In genomic region chr2:10120938-10121574, GRCh38 we compare ENCODE assay signal across 8 cellular contexts. TPM values are rescaled to one million over a fixed set of nuclear protein-coding genes. Genes with fewer than 3 reads are reported as not detected.
A peak's percentile ranks its signal among the peaks of the same experiment; 100 is the strongest.
DNase-seq lines count a peak whose midpoint lies in the region; ATAC-seq and TF ChIP-seq lines count a peak whose summit lies in the region.

No MANE protein-coding gene starts in this region.

- no peak for TF ChIP-seq POLR2A in stomach (IDR thresholded peaks at IDR 0.05)

- TF ChIP-seq EP300 in stomach (IDR thresholded peaks at IDR 0.05): no peak

- H3K27me3 ChIP-seq in HUES6 (ENCODE audit: control insufficient read depth, insufficient read depth, low read length): no peaks in the 10 kb centered on the region
- H3K27me3 ChIP-seq in iPS-15b (ENCODE audit: control insufficient read depth, insufficient read depth, low read length): no peaks in the 10 kb centered on the region
- peaks cover 4 to 18% (median 10%) of the 10 kb centered on the region in 3 donors for H3K27me3 ChIP-seq in stomach

- H3K27me3 Mint-ChIP-seq in Calu3 (ENCODE audit: unreplicated experiment): no peaks in the 10 kb centered on the region
- H3K27me3 Mint-ChIP-seq in activated B cell treated with CpG ODN at 0.5 μM for 24 hours: peaks cover 8% of the 10 kb centered on the region

- peak overlapping the region; percentile 91 for H3K27ac ChIP-seq in HUES6 (ENCODE audit: low read depth, low read length)
- peak overlapping the region; percentile 79 to 92 (median 85) for H3K27ac ChIP-seq in stomach

- POLR2A ChIA-PET in activated B cell treated with CpG ODN at 0.5 μM for 24 hours (lab: Charles Lee): interaction anchor here (0.7 to 1.4 kb wide), 5 partner anchors 42 to 326 kb away, joined by 3 to 6 read pairs (median 3); no protein-coding TSS in a partner anchor

- ATAC-seq in activated B cell treated with CpG ODN at 0.5 μM for 24 hours (ENCODE audit: low read depth) (no peak), HG02642 (IDR thresholded peaks at IDR 0.05; ENCODE audit: poor library complexity, unreplicated experiment) (no peak)

- peaks cover 25% of the 10 kb centered on the region for H3K36me3 ChIP-seq in HUES6 (ENCODE audit: control insufficient read depth, insufficient read depth, low read length)
- peaks cover 11% of the 10 kb centered on the region for H3K36me3 ChIP-seq in iPS-15b (ENCODE audit: control insufficient read depth, insufficient read depth, low read length)
- H3K36me3 ChIP-seq in stomach: no peaks in the 10 kb centered on the region

- H3K36me3 Mint-ChIP-seq in Calu3 (ENCODE audit: insufficient read depth, unreplicated experiment) (peaks cover 63% of the 10 kb centered on the region), activated B cell treated with CpG ODN at 0.5 μM for 24 hours (ENCODE audit: low read depth) (peaks cover 2% of the 10 kb centered on the region)

- CTCF ChIA-PET in Calu3 (lab: Charles Lee): interaction anchor here (1.2 kb wide), 1 partner anchor 49 kb away, joined by 5 read pairs; no protein-coding TSS in a partner anchor
- CTCF ChIA-PET in activated B cell treated with CpG ODN at 0.5 μM for 24 hours (lab: Charles Lee): interaction anchor here (0.9 to 1.3 kb wide), 5 partner anchors 24 to 314 kb away, joined by 3 to 5 read pairs (median 4); no protein-coding TSS in a partner anchor

- peak overlapping the region; percentile 88 for H3K4me3 Mint-ChIP-seq in Calu3 (ENCODE audit: low read depth, unreplicated experiment)
- H3K4me3 Mint-ChIP-seq in activated B cell treated with CpG ODN at 0.5 μM for 24 hours: peak overlapping the region; percentile 97

- H3K9me3 ChIP-seq in HUES6 (ENCODE audit: control insufficient read depth, insufficient read depth, low read depth, low read length) (no peaks in the 10 kb centered on the region), iPS-15b (ENCODE audit: control insufficient read depth, insufficient read depth, low read length) (no peaks in the 10 kb centered on the region), stomach (no peaks in the 10 kb centered on the region)

- H3K4me1 Mint-ChIP-seq in Calu3 (ENCODE audit: low read depth, unreplicated experiment) (peaks cover 26% of the 10 kb centered on the region), activated B cell treated with CpG ODN at 0.5 μM for 24 hours (peaks cover 35% of the 10 kb centered on the region)

- TF ChIP-seq CTCF in Calu3 (IDR thresholded peaks at IDR 0.05; ENCODE audit: unreplicated experiment): no peak
- no peak for TF ChIP-seq CTCF in activated B cell treated with CpG ODN at 0.5 μM for 24 hours (IDR thresholded peaks at IDR 0.05)
- no peak for TF ChIP-seq CTCF in stomach (IDR thresholded peaks at IDR 0.05)

- 15 to 30% (median 25%) methylated on average over 9 of the region's 9 CpGs for WGBS in stomach, 5 donors

- H3K4me3 ChIP-seq in HUES6 (ENCODE audit: low read depth, low read length) (peak overlapping the region; percentile 98), iPS-15b (ENCODE audit: low read depth, low read length) (peak overlapping the region; percentile 52), stomach (peak overlapping the region; percentile 60 to 75 (median 64))

- peak overlapping the region; percentile 98 for H3K9ac ChIP-seq in HUES6 (ENCODE audit: low read length)
- H3K9ac ChIP-seq in iPS-15b (ENCODE audit: low read depth, low read length): peak overlapping the region; percentile 19

- peaks cover 10% of the 10 kb centered on the region for H3K4me1 ChIP-seq in HUES6 (ENCODE audit: control insufficient read depth, insufficient read depth, low read length)
- no peaks in the 10 kb centered on the region for H3K4me1 ChIP-seq in iPS-15b (ENCODE audit: control insufficient read depth, insufficient read depth, low read length)
- peaks cover 32 to 61% (median 41%) of the 10 kb centered on the region in 4 donors for H3K4me1 ChIP-seq in stomach

- H3K9me3 Mint-ChIP-seq in Calu3 (ENCODE audit: low read depth, unreplicated experiment): no peaks in the 10 kb centered on the region
- H3K9me3 Mint-ChIP-seq in activated B cell treated with CpG ODN at 0.5 μM for 24 hours: no peaks in the 10 kb centered on the region

- H3K27ac Mint-ChIP-seq in Calu3 (ENCODE audit: unreplicated experiment) (peak overlapping the region; percentile 92), activated B cell treated with CpG ODN at 0.5 μM for 24 hours (peak overlapping the region; percentile 94)

- DNase-seq in Calu3 (peak; percentile 52), activated B cell treated with CpG ODN at 0.5 μM for 24 hours (no peak), stomach (no peak), GM19240 (ENCODE audit: insufficient read length, low spot score) (no peak)
- no peak for DNase-seq in stimulated activated CD4-positive, alpha-beta T cell treated with anti-CD3 and anti-CD28 coated beads, Interleukin-12 subunit alpha, Interleukin-12 subunit beta, amount 100 ng/mL, for 4 hours

- intact Hi-C loops in Calu3 (cut with micrococcal nuclease; ENCODE audit: unreplicated experiment): no loop called here
- intact Hi-C loops in activated B cell treated with CpG ODN at 0.5 μM for 24 hours (cut with micrococcal nuclease): loop anchor here (1.0 to 10.0 kb wide), 8 partner anchors 42 to 689 kb away; partner anchors contain the start of genes HPCAL1, ODC1, TAF1B and YWHAQ
- intact Hi-C loops in stomach (cut with DNase I; ENCODE audit: low total_unique reads): loop anchor here (5.0 kb wide), 1 partner anchor 311 kb away; no protein-coding TSS in a partner anchor

- no TSS peak for BruUV-seq in Calu3 (replicated peaks; lab: Mats Ljungman, UMichigan)

RNA-seq across cellular contexts. Expression of gene RRM2, which starts 1.5 kb away (rescaled TPM):
- total RNA-seq in Calu3 (2022) (154 and 168 TPM in 2 replicates), activated B cell treated with CpG ODN at 0.5 μM for 24 hours (8.6 and 9.3 TPM in 2 replicates), stomach (10 to 100 TPM in 3 of 5 donors, 1 to 10 TPM in 2; 1.2 to 30.3 (median 13.6) TPM)
- 10 to 100 TPM in 2 of 3 donors, 1 to 10 TPM in 1; 6.1 to 14.9 (median 12.0) TPM for polyA plus RNA-seq in stomach

RNA-seq across cellular contexts. Expression of gene CYS1, which starts 40.8 kb away (rescaled TPM):
- total RNA-seq in Calu3 (2022) (4.8 and 10.0 TPM in 2 replicates), activated B cell treated with CpG ODN at 0.5 μM for 24 hours (0.42 and 0.44 TPM in 2 replicates), stomach (10 to 100 TPM in 2 of 5 donors, 1 to 10 TPM in 2, not detected in 1; 3.5 to 33.8 (median 9.1) TPM)
- 1 to 10 TPM; 1.1 to 5.8 (median 2.4) TPM for polyA plus RNA-seq in stomach
